Comparison of ENCODE assay signal across 11 cellular contexts in the genomic region with DNA sequence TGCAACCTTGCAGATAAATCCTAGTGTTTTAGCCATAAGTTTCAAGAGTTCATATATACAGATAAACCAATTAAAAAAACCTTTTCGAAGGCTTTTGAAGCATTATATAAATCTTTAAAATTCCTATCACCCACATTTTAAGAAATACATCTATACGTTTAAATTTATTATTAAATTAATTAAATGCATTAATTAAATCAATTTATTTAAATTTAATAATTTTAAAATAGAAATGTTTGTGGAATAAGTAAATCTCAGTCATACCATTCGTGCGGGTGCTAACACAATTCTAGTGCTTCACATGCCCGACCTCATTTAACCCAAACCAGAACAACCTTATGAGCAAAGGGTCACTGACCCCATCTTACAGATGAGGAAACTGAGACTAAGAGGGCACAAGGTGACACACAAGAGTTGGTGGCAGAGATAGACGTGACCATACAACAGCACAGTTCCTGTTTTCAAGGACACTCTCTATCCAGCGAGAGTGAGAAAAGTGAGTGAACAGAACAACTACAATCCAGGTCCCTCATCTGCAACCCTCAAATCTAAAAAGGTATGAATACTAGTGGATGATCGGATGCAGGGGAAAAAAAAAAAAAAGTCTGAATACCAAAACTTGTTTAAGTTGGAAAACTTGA. TPM values are rescaled to one million over a fixed set of nuclear protein-coding genes. Genes with fewer than 3 reads are reported as not detected.
DNase-seq lines count a peak whose midpoint lies in the region; ATAC-seq, FAIRE-seq and TF ChIP-seq lines count a peak whose summit lies in the region.
"Had no signal": no experiment of that assay in that cellular context is flagged by ENCODE, and none has a peak within 500 bp of the region (broad histone marks: within the 10 kb centered on the region; RNA-seq: fewer than 3 reads in every experiment).

No MANE protein-coding gene starts in this region.

- no peaks in the 10 kb centered on the region for H3K27me3 ChIP-seq in PC-9 (ENCODE audit: insufficient read depth, low read depth)
- H3K27me3 ChIP-seq in GM12878 (replicated peaks in 1 of 2; ENCODE audit: control insufficient read depth in 2 of 2, insufficient read depth in 2 of 2, low read length in 1 of 2): no peaks in the 10 kb centered on the region
- H3K27me3 ChIP-seq in lower lobe of right lung (ENCODE audit: low read depth): no peaks in the 10 kb centered on the region

- in situ Hi-C loops in GM12878 (cut with MboI) (no loop called here), G401 (cut with HindIII; ENCODE audit: low sequenced_read_pairs) (no loop called here)

- no peaks in the 10 kb centered on the region for H3K9me2 ChIP-seq in PC-9 (ENCODE audit: insufficient read depth)

- WGBS in GM12878 (ENCODE audit: insufficient coverage, insufficient replicate concordance, low lambda C conversion rate, missing lambda C conversion rate): 34% methylated on average over 8 of the region's 8 CpGs

- CTCF ChIA-PET in PC-9 (lab: Charles Lee) (no interaction called here), GM12878 (lab: Yijun Ruan, JAX) (interaction anchor here (1.3 to 1.9 kb wide), 2 partner anchors 10 to 24 kb away, joined by 4 to 6 read pairs; no protein-coding TSS in a partner anchor)

- no peak overlapping the region for H2AFZ ChIP-seq in PC-9
- H2AFZ ChIP-seq in GM12878 (ENCODE audit: control insufficient read depth, low read depth, low read length): no peak overlapping the region

- TF ChIP-seq CTCF in PC-9 (conservative IDR thresholded peaks at IDR 0.05) (no peak), GM12878 (IDR thresholded peaks at IDR 0.05 in 2 of 3, conservative IDR thresholded peaks at IDR 0.05 in 1 of 3; ENCODE audit: control insufficient read depth in 2 of 3, extremely low read depth in 1 of 3, insufficient read depth in 1 of 3, low read depth in 3 of 3, low read length in 3 of 3) (no peak), lower lobe of right lung (IDR thresholded peaks at IDR 0.05) (no peak)

- DNase-seq in activated T-cell treated with anti-CD3 and anti-CD28 coated beads, Interleukin-2, amount 50 U/mL, for 4 hours: no peak
- DNase-seq in activated T-cell treated with anti-CD3 and anti-CD28 coated beads, Interleukin-2, amount 50 U/mL, for 1 hour: no peak
- DNase-seq in PC-9: no peak
- DNase-seq in GM12878 (ENCODE audit: low read depth, low spot score): peak; percentile 61
- no peak for DNase-seq in lower lobe of right lung
- no peak for DNase-seq in G401 (ENCODE audit: low spot score)
- DNase-seq in NCI-H2029 (lab: John Stamatoyannopoulos, UW): no peak
- DNase-seq: GDM1, NCI-H1105 treated with DMSO at 0.1 percent for 48 hours, small intestine had no signal

- H3K27me3 Mint-ChIP-seq in activated T-cell treated with anti-CD3 and anti-CD28 coated beads, Interleukin-2, amount 50 U/mL, for 4 hours (ENCODE audit: low read depth): no peaks in the 10 kb centered on the region
- no peaks in the 10 kb centered on the region for H3K27me3 Mint-ChIP-seq in stimulated activated memory B cell treated with anti-CD40 and anti-IgM and Interleukin-4, amounts not matched to agents 10 μg/mL and 1 μg/mL and 100 μg/mL, for 72 hours

- H3K9me3 Mint-ChIP-seq in activated T-cell treated with anti-CD3 and anti-CD28 coated beads, Interleukin-2, amount 50 U/mL, for 4 hours: no peaks in the 10 kb centered on the region
- peaks cover 4% of the 10 kb centered on the region for H3K9me3 Mint-ChIP-seq in stimulated activated memory B cell treated with anti-CD40 and anti-IgM and Interleukin-4, amounts not matched to agents 10 μg/mL and 1 μg/mL and 100 μg/mL, for 72 hours

- no peaks in the 10 kb centered on the region for H4K20me1 ChIP-seq in PC-9 (ENCODE audit: insufficient read depth)
- no peaks in the 10 kb centered on the region for H4K20me1 ChIP-seq in GM12878 (ENCODE audit: control insufficient read depth, insufficient read depth)

- peaks cover 57% of the 10 kb centered on the region for H3K79me2 ChIP-seq in PC-9 (ENCODE audit: low read depth)
- H3K79me2 ChIP-seq in GM12878 (ENCODE audit: control insufficient read depth, insufficient read depth, low read length): peaks cover 7% of the 10 kb centered on the region

- no peak for FAIRE-seq in GM12878 (lab: Jason Lieb, UNC)
- FAIRE-seq: small intestine had no signal

- SMC1A ChIA-PET in GM12878 (lab: Charles Lee; ENCODE audit: uncharacterized antibody, unreplicated experiment): interaction anchor here (12.4 kb wide), 1 partner anchor 28 kb away, joined by 178 read pairs; no protein-coding TSS in a partner anchor

- RAD21 ChIA-PET in GM12878 (lab: Charles Lee; ENCODE audit: unreplicated experiment): no interaction called here

- intact Hi-C loops in PC-9 (cut with micrococcal nuclease; ENCODE audit: unreplicated experiment) (no loop called here), GM12878 (cut with micrococcal nuclease; ENCODE audit: unreplicated experiment) (loop anchor here (5.0 kb wide), 1 partner anchor 50 kb away; no protein-coding TSS in a partner anchor), lower lobe of right lung (cut with DNase I) (no loop called here)

- POLR2A ChIA-PET in PC-9 (lab: Charles Lee; ENCODE audit: unreplicated experiment) (no interaction called here), GM12878 (lab: Charles Lee) (interaction anchor here (1.6 kb wide), 1 partner anchor 137 kb away, joined by 4 read pairs; no protein-coding TSS in a partner anchor)

- H3K9ac ChIP-seq in GM12878 (ENCODE audit: control insufficient read depth, insufficient read depth, low read length): no peak overlapping the region

- H3K4me2 ChIP-seq in PC-9 (peak overlapping the region; percentile 89), GM12878 (ENCODE audit: control insufficient read depth, insufficient read depth) (peak overlapping the region; percentile 74)

- H3K9me3 ChIP-seq in PC-9 (ENCODE audit: insufficient read depth, low read depth) (no peaks in the 10 kb centered on the region), GM12878 (replicated peaks; ENCODE audit: control insufficient read depth, insufficient read depth, low read length) (no peaks in the 10 kb centered on the region), lower lobe of right lung (no peaks in the 10 kb centered on the region)

- BruUV-seq in PC-9 (replicated peaks; lab: Mats Ljungman, UMichigan) (no TSS peak), GM12878 (replicated peaks; lab: Mats Ljungman, UMichigan) (no TSS peak)

- H3F3A ChIP-seq in PC-9 (ENCODE audit: insufficient read depth, low read depth): peaks cover 37% of the 10 kb centered on the region

- H3K4me1 Mint-ChIP-seq in activated T-cell treated with anti-CD3 and anti-CD28 coated beads, Interleukin-2, amount 50 U/mL, for 4 hours (ENCODE audit: low read depth): peaks cover 77% of the 10 kb centered on the region
- peaks cover 53% of the 10 kb centered on the region for H3K4me1 Mint-ChIP-seq in stimulated activated memory B cell treated with anti-CD40 and anti-IgM and Interleukin-4, amounts not matched to agents 10 μg/mL and 1 μg/mL and 100 μg/mL, for 72 hours

- peaks cover 49% of the 10 kb centered on the region for H3K4me1 ChIP-seq in PC-9 (replicated peaks; ENCODE audit: insufficient read depth)
- H3K4me1 ChIP-seq in GM12878 (ENCODE audit: control insufficient read depth, insufficient read depth, low read length): no peaks in the 10 kb centered on the region; the same call in 1 of the 2 replicates
- peaks cover 7% of the 10 kb centered on the region for H3K4me1 ChIP-seq in lower lobe of right lung

- no peak for TF ChIP-seq RAD21 in GM12878 (IDR thresholded peaks at IDR 0.05; ENCODE audit: insufficient read depth, low read depth, low read length)

- H3K4me3 ChIP-seq in PC-9 (peak overlapping the region; percentile 92), GM12878 (peak overlapping the region; percentile 81; the same call in 1 of the 2 replicates), lower lobe of right lung (no peak overlapping the region)

- peak overlapping the region; percentile 100 for H3K27ac Mint-ChIP-seq in stimulated activated memory B cell treated with anti-CD40 and anti-IgM and Interleukin-4, amounts not matched to agents 10 μg/mL and 1 μg/mL and 100 μg/mL, for 72 hours

- H3K36me3 ChIP-seq in PC-9 (ENCODE audit: low read depth): no peaks in the 10 kb centered on the region
- H3K36me3 ChIP-seq in GM12878 (ENCODE audit: control insufficient read depth in 2 of 2, insufficient read depth in 2 of 2, low read length in 1 of 2): peaks cover 0 to 3% of the 10 kb centered on the region in 2 experiments; a peak in 1 of 4 replicates
- H3K36me3 ChIP-seq in lower lobe of right lung: no peaks in the 10 kb centered on the region

- H3K36me3 Mint-ChIP-seq in activated T-cell treated with anti-CD3 and anti-CD28 coated beads, Interleukin-2, amount 50 U/mL, for 4 hours (ENCODE audit: insufficient read depth): peaks cover 20% of the 10 kb centered on the region
- peaks cover 45% of the 10 kb centered on the region for H3K36me3 Mint-ChIP-seq in stimulated activated memory B cell treated with anti-CD40 and anti-IgM and Interleukin-4, amounts not matched to agents 10 μg/mL and 1 μg/mL and 100 μg/mL, for 72 hours

- no peak for ATAC-seq in activated T-cell treated with anti-CD3 and anti-CD28 coated beads, Interleukin-2, amount 50 U/mL, for 4 hours
- ATAC-seq in GM12878: peak; percentile 77
- ATAC-seq in stimulated activated memory B cell treated with anti-CD40 and anti-IgM and Interleukin-4, amounts not matched to agents 10 μg/mL and 1 μg/mL and 100 μg/mL, for 72 hours: peak; percentile 60
- ATAC-seq in lower lobe of right lung: no peak

- no peak for TF ChIP-seq EP300 in GM12878 (IDR thresholded peaks at IDR 0.05; ENCODE audit: borderline replicate concordance in 1 of 2, control insufficient read depth in 1 of 2, low read depth in 2 of 2, low read length in 2 of 2)

- H3K27ac ChIP-seq in PC-9: 0 out of 2 replicates have a peak overlapping the region, but pooled peaks have one; percentile 18
- no peak overlapping the region for H3K27ac ChIP-seq in GM12878 (ENCODE audit: control insufficient read depth, insufficient read depth)
- no peak overlapping the region for H3K27ac ChIP-seq in lower lobe of right lung

- TF ChIP-seq POLR2A in GM12878 (IDR thresholded peaks at IDR 0.05; ENCODE audit: low read depth, low read length): no peak

- peak overlapping the region; percentile 97 for H3K4me3 Mint-ChIP-seq in activated T-cell treated with anti-CD3 and anti-CD28 coated beads, Interleukin-2, amount 50 U/mL, for 4 hours
- peak overlapping the region; percentile 87 for H3K4me3 Mint-ChIP-seq in stimulated activated memory B cell treated with anti-CD40 and anti-IgM and Interleukin-4, amounts not matched to agents 10 μg/mL and 1 μg/mL and 100 μg/mL, for 72 hours

RNA-seq across cellular contexts. Expression of gene NSMCE1, which starts 1.4 kb away (rescaled TPM):
- 100 to 1,000 TPM; 109 to 111 (median 111) TPM for total RNA-seq in activated T-cell treated with anti-CD3 and anti-CD28 coated beads, Interleukin-2, amount 50 U/mL, for 4 hours
- total RNA-seq in PC-9 (2021) (114 and 121 TPM in 2 replicates), GM12878 (2014; rRNA removed) (62.8 and 69.0 TPM in 2 replicates), GM12878 (2014; rRNA removed; fragmentation: Illumina TruSeq; extraction: Trizol) (63.8 and 66.7 TPM in 2 replicates), GM12878 (2021) (62.4 and 66.5 TPM in 2 replicates), lower lobe of right lung (53.0 TPM)
- total RNA-seq in GM12878 (2013; cell fraction: nucleolus; rRNA removed): 24.2 and 43.2 TPM in 2 replicates
- 55.0 TPM for polyA plus RNA-seq in GM12878 (2011; ENCODE audit: low read depth)
- polyA plus RNA-seq in GM12878 (2011; rRNA removed) (51.7 and 54.0 TPM in 2 replicates), GM12878 (2014; fragmentation: Illumina TruSeq; extraction: Trizol) (52.4 and 79.0 TPM in 2 replicates), GM12878 (2014; fragmentation: Nextera tagmentation; extraction: Ambion mirVana) (100 to 1,000 TPM; 168 to 214 TPM), GM12878 (2014; rRNA removed) (59.4 and 62.6 TPM in 2 replicates), GM12878 (2016; fragmentation: Nextera tagmentation; extraction: Ambion mirVana) (100 to 1,000 TPM; 110 to 120 TPM)
- 47.5 and 49.5 TPM in 2 replicates for polyA plus RNA-seq in GM12878 (2011; cell fraction: cytosol; rRNA removed)
- polyA plus RNA-seq in GM12878 (2011; cell fraction: nucleus; rRNA removed): 22.6 and 25.4 TPM in 2 replicates
- polyA plus RNA-seq in GM12878 (2012): 68.4 and 73.3 TPM in 2 replicates
- 39.8 and 45.0 TPM in 2 replicates for polyA minus RNA-seq in GM12878 (2011; rRNA and poly(A)+ RNA removed)
- 11.5 and 16.8 TPM in 2 replicates for polyA minus RNA-seq in GM12878 (2011; cell fraction: cytosol; rRNA and poly(A)+ RNA removed)
- 16.3 and 23.2 TPM in 2 replicates for polyA minus RNA-seq in GM12878 (2011; cell fraction: nucleus; rRNA and poly(A)+ RNA removed)
- 16.1 and 32.5 TPM in 2 replicates for total RNA-seq in G401 (2014; rRNA removed; shearing (Covaris generic))

RNA-seq across cellular contexts. Expression of gene IL4R, which starts 46.6 kb away (rescaled TPM):
- 100 to 1,000 TPM; 110 to 143 (median 140) TPM for total RNA-seq in activated T-cell treated with anti-CD3 and anti-CD28 coated beads, Interleukin-2, amount 50 U/mL, for 4 hours
- total RNA-seq in PC-9 (2021): 65.3 and 76.5 TPM in 2 replicates
- total RNA-seq in GM12878 (2013; cell fraction: nucleolus; rRNA removed): 148 and 149 TPM in 2 replicates
- 36.5 and 39.0 TPM in 2 replicates for total RNA-seq in GM12878 (2014; rRNA removed)
- total RNA-seq in GM12878 (2014; rRNA removed; fragmentation: Illumina TruSeq; extraction: Trizol): 33.8 and 34.3 TPM in 2 replicates
- total RNA-seq in GM12878 (2021): 69.5 and 70.4 TPM in 2 replicates
- polyA plus RNA-seq in GM12878 (2011; ENCODE audit: low read depth): 13.1 TPM
- polyA plus RNA-seq in GM12878 (2011; rRNA removed): 42.8 and 69.2 TPM in 2 replicates
- 69.2 and 84.8 TPM in 2 replicates for polyA plus RNA-seq in GM12878 (2011; cell fraction: cytosol; rRNA removed)
- polyA plus RNA-seq in GM12878 (2011; cell fraction: nucleus; rRNA removed): 107 and 118 TPM in 2 replicates
- 20.4 and 21.2 TPM in 2 replicates for polyA plus RNA-seq in GM12878 (2012)
- polyA plus RNA-seq in GM12878 (2014; fragmentation: Illumina TruSeq; extraction: Trizol): 19.4 and 39.4 TPM in 2 replicates
- 1 to 10 TPM; 2.6 to 8.5 TPM for polyA plus RNA-seq in GM12878 (2014; fragmentation: Nextera tagmentation; extraction: Ambion mirVana)
- polyA plus RNA-seq in GM12878 (2014; rRNA removed): 67.3 and 68.6 TPM in 2 replicates
- 10 to 100 TPM; 13.8 to 17.6 TPM for polyA plus RNA-seq in GM12878 (2016; fragmentation: Nextera tagmentation; extraction: Ambion mirVana)
- 60.5 and 84.7 TPM in 2 replicates for polyA minus RNA-seq in GM12878 (2011; rRNA and poly(A)+ RNA removed)
- 17.0 and 20.3 TPM in 2 replicates for polyA minus RNA-seq in GM12878 (2011; cell fraction: cytosol; rRNA and poly(A)+ RNA removed)
- 32.0 and 57.7 TPM in 2 replicates for polyA minus RNA-seq in GM12878 (2011; cell fraction: nucleus; rRNA and poly(A)+ RNA removed)
- 143 TPM for total RNA-seq in lower lobe of right lung
- total RNA-seq in G401 (2014; rRNA removed; shearing (Covaris generic)): 12.1 and 22.7 TPM in 2 replicates

Comparison
In these comparisons a context has a peak if more than half of its experiments do, and no peak if none do; other contexts are left out.
1. ATAC-seq: peak in GM12878 (single experiment) and stimulated activated memory B cell treated with anti-CD40 and anti-IgM and Interleukin-4, amounts not matched to agents 10 μg/mL and 1 μg/mL and 100 μg/mL, for 72 hours (single experiment); none in activated T-cell treated with anti-CD3 and anti-CD28 coated beads, Interleukin-2, amount 50 U/mL, for 4 hours (0 of 2) and lower lobe of right lung (0 of 2).